ENCODE assay signal across 14 cellular contexts in the genomic region with DNA sequence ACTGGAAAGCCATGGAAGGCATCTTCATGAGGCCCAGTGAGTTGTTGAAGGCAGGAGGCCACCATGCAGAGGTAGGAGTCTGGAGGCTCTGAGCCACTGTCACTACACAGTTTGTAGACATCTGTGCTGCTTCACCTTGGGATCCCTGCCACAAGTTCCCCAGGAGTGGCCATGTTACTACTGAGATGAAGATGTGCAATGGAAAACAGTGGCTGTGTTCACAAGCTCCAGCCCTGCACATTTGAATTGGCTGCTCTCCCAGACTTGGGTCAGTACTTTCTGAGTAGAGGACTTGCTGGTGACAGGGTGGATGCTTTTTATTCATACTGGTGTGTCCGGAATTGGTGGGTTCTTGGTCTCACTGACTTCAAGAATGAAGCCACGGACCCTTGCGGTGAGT.
"Had no signal": no experiment of that assay in that cellular context is flagged by ENCODE, and none has a peak within 500 bp of the region (broad histone marks: within the 10 kb centered on the region; RNA-seq: fewer than 3 reads in every experiment).

No MANE protein-coding gene starts in this region.

- H3K4me1 Mint-ChIP-seq: neural progenitor cell had no signal

- DNase-seq: activated CD4-positive, alpha-beta T cell treated with anti-CD3 and anti-CD28 coated beads, Interleukin-2, amount 50 U/mL, for 1 hour; activated CD4-positive, CD25-positive, alpha-beta regulatory T cell; activated CD8-positive, alpha-beta memory T cell treated with anti-CD3 and anti-CD28 coated beads for 24 hours; effector CD8-positive, alpha-beta T cell; foreskin keratinocyte; immature natural killer cell; midbrain; pancreas; stimulated activated CD4-positive, alpha-beta T cell treated with anti-CD3 and anti-CD28 coated beads, Interleukin-2, amount 100 ng/mL, for 48 hours; SW 1271; trophoblast cell had no signal

- ATAC-seq: foreskin keratinocyte, pancreas had no signal

- H3K27me3 Mint-ChIP-seq: stimulated activated memory B cell treated with anti-CD40 and anti-IgM and Interleukin-4, amounts not matched to agents 10 μg/mL and 1 μg/mL and 100 μg/mL, for 72 hours had no signal

- H3K27ac Mint-ChIP-seq: activated naive CD4-positive, alpha-beta T cell treated with anti-CD3 and anti-CD28 coated beads for 36 hours; neural progenitor cell had no signal

- H3K4me3 Mint-ChIP-seq: activated naive CD4-positive, alpha-beta T cell treated with anti-CD3 and anti-CD28 coated beads for 36 hours; neural progenitor cell; stimulated activated memory B cell treated with anti-CD40 and anti-IgM and Interleukin-4, amounts not matched to agents 10 μg/mL and 1 μg/mL and 100 μg/mL, for 72 hours had no signal
